Comparison of ENCODE assay signal across 14 cellular contexts in the genomic region with DNA sequence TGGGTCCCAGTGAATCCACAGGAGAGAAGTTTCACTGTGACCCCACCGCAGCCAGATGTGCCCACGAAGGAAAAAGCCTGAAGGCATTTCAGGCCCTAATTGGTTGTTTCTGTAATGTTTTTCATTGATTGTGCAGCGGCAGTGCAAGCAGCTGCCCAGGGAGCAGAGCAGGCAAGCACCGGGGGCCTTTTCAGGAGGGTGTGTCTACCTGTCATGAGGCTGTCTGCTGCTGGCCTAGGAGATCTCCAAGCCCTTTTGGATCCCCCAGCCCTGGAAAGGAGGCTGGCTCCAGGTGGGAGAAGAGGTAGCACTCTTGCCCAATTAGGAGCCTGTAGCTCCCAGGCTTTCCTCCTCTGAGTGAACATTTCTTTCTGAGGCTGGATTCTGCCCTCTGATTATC.
DNase-seq lines count a peak whose midpoint lies in the region; ATAC-seq lines count a peak whose summit lies in the region.
"Had no signal": no experiment of that assay in that cellular context is flagged by ENCODE, and none has a peak within 500 bp of the region (broad histone marks: within the 10 kb centered on the region; RNA-seq: fewer than 3 reads in every experiment).

No MANE protein-coding gene starts in this region.

- H3K9me2 ChIP-seq in GM23248 (ENCODE audit: insufficient read depth), result no peaks in the 10 kb centered on the region

- 92% methylated on average over 4 of the region's 4 CpGs for WGBS in GM23248 (ENCODE audit: low coverage in 1 of 2, low lambda C conversion rate in 2 of 2, missing lambda C conversion rate in 2 of 2), 2 experiments

- no peaks in the 10 kb centered on the region for H3K36me3 ChIP-seq in GM23248 (ENCODE audit: low read depth)
- H3K36me3 ChIP-seq: brain microvascular endothelial cell had no signal

- H3K27me3 ChIP-seq in GM23248 (replicated peaks; ENCODE audit: insufficient read depth), result no peaks in the 10 kb centered on the region
- H3K27me3 ChIP-seq: brain microvascular endothelial cell, testis had no signal

- in situ Hi-C loops in GM23248 (cut with MboI), result no loop called here

- H3K9me3 Mint-ChIP-seq in stimulated activated memory B cell treated with anti-CD40 and anti-IgM and Interleukin-4, amounts not matched to agents 10 μg/mL and 1 μg/mL and 100 μg/mL, for 72 hours, result no peaks in the 10 kb centered on the region
- H3K9me3 Mint-ChIP-seq: naive B cell; T-helper 1 cell treated with Interleukin-12 subunit alpha and Interleukin-12 subunit beta and Interleukin-4 antibody, amounts not matched to agents 30 μg/mL and 1 μg/mL, for 36 hours had no signal

- H3K9me3 ChIP-seq in GM23248 (ENCODE audit: low read depth), result no peaks in the 10 kb centered on the region
- H3K9me3 ChIP-seq: testis had no signal

- H3K4me1 ChIP-seq in GM23248 (ENCODE audit: insufficient read depth), result no peaks in the 10 kb centered on the region
- H3K4me1 ChIP-seq: testis had no signal

- H3K27ac ChIP-seq in GM23248, result no peak overlapping the region
- H3K27ac ChIP-seq: brain microvascular endothelial cell, testis had no signal

- no peak overlapping the region for H3K4me3 ChIP-seq in GM23248
- H3K4me3 ChIP-seq: testis had no signal

- H3K4me2 ChIP-seq in GM23248 (ENCODE audit: unreplicated experiment), result no peak overlapping the region

- H4K20me1 ChIP-seq in GM23248 (ENCODE audit: insufficient read depth), result no peaks in the 10 kb centered on the region

- H3K4me3 Mint-ChIP-seq in stimulated activated memory B cell treated with anti-CD40 and anti-IgM and Interleukin-4, amounts not matched to agents 10 μg/mL and 1 μg/mL and 100 μg/mL, for 72 hours, result no peak overlapping the region

- H3K27ac Mint-ChIP-seq in stimulated activated memory B cell treated with anti-CD40 and anti-IgM and Interleukin-4, amounts not matched to agents 10 μg/mL and 1 μg/mL and 100 μg/mL, for 72 hours, result peak overlapping the region; percentile 54

- peaks cover 7% of the 10 kb centered on the region for H3K27me3 Mint-ChIP-seq in stimulated activated memory B cell treated with anti-CD40 and anti-IgM and Interleukin-4, amounts not matched to agents 10 μg/mL and 1 μg/mL and 100 μg/mL, for 72 hours

- no peaks in the 10 kb centered on the region for H3F3A ChIP-seq in GM23248 (ENCODE audit: insufficient read depth)

- DNase-seq in NCI-H345 treated with DMSO at 0.1 percent for 48 hours (lab: John Stamatoyannopoulos, UW; ENCODE audit: unreplicated experiment) (peak; percentile 3), NCI-H345 (lab: John Stamatoyannopoulos, UW) (no peak), GM23248 (no peak), NCI-H1417 treated with DMSO at 0.1 percent for 48 hours (lab: John Stamatoyannopoulos, UW) (no peak), iPS-NIHi11 (ENCODE audit: low spot score) (no peak)
- DNase-seq: brain microvascular endothelial cell, naive B cell, NCI-H774, testis had no signal

- peak; percentile 38 for ATAC-seq in HG02678 (IDR thresholded peaks at IDR 0.05; ENCODE audit: unreplicated experiment)
- peak; percentile 3 for ATAC-seq in HG03469 (IDR thresholded peaks at IDR 0.05; ENCODE audit: unreplicated experiment)
- peak; percentile 39 for ATAC-seq in stimulated activated memory B cell treated with anti-CD40 and anti-IgM and Interleukin-4, amounts not matched to agents 10 μg/mL and 1 μg/mL and 100 μg/mL, for 72 hours
- ATAC-seq: esophagus mucosa had no signal

- no peak overlapping the region for H2AFZ ChIP-seq in GM23248

- peaks cover 20% of the 10 kb centered on the region for H3K4me1 Mint-ChIP-seq in stimulated activated memory B cell treated with anti-CD40 and anti-IgM and Interleukin-4, amounts not matched to agents 10 μg/mL and 1 μg/mL and 100 μg/mL, for 72 hours

- H3K9ac ChIP-seq in GM23248, result no peak overlapping the region

- no peaks in the 10 kb centered on the region for H3K36me3 Mint-ChIP-seq in stimulated activated memory B cell treated with anti-CD40 and anti-IgM and Interleukin-4, amounts not matched to agents 10 μg/mL and 1 μg/mL and 100 μg/mL, for 72 hours
- H3K36me3 Mint-ChIP-seq: naive B cell had no signal

- H3K79me2 ChIP-seq in GM23248 (ENCODE audit: insufficient read depth), result no peaks in the 10 kb centered on the region
